ENCODE assay signal across 14 cellular contexts in genomic region chr18:34947711-34948125, GRCh38.
DNase-seq lines count a peak whose midpoint lies in the region; ATAC-seq, FAIRE-seq and TF ChIP-seq lines count a peak whose summit lies in the region.
"Had no signal": no experiment of that assay in that cellular context is flagged by ENCODE, and none has a peak within 500 bp of the region (broad histone marks: within the 10 kb centered on the region; RNA-seq: fewer than 3 reads in every experiment).

No MANE protein-coding gene starts in this region.

- H3K27me3 ChIP-seq in aorta (ENCODE audit: control insufficient read depth in 1 of 2, insufficient read depth in 2 of 2, low read length in 1 of 2), result no peaks in the 10 kb centered on the region
- H3K27me3 ChIP-seq: uterus had no signal

- no peak for TF ChIP-seq POLR2A in A549 (IDR thresholded peaks at IDR 0.05; ENCODE audit: low read length)

- no peak for TF ChIP-seq CTCF in A549 (IDR thresholded peaks at IDR 0.05)
- no peak for TF ChIP-seq CTCF in HFFc6 (IDR thresholded peaks at IDR 0.05)
- TF ChIP-seq CTCF in astrocyte of the spinal cord (IDR thresholded peaks at IDR 0.05; ENCODE audit: low read depth, low read length), result no peak

- H3K36me3 Mint-ChIP-seq in HFFc6 (ENCODE audit: low read depth), result no peaks in the 10 kb centered on the region
- H3K36me3 Mint-ChIP-seq in activated CD8-positive, alpha-beta T cell treated with anti-CD3 and anti-CD28 coated beads, Interleukin-2, amount 10 ng/mL, durations not matched to agents 7 days and 5 days (ENCODE audit: low read depth), result no peaks in the 10 kb centered on the region

- H3K27me3 Mint-ChIP-seq in HFFc6 (ENCODE audit: insufficient read depth), result peaks cover 2% of the 10 kb centered on the region; the same call in 1 of the 2 replicates
- peaks cover 11% of the 10 kb centered on the region for H3K27me3 Mint-ChIP-seq in activated CD8-positive, alpha-beta T cell treated with anti-CD3 and anti-CD28 coated beads, Interleukin-2, amount 10 ng/mL, durations not matched to agents 7 days and 5 days (ENCODE audit: low read depth)

- TF ChIP-seq RAD21 in A549 (conservative IDR thresholded peaks at IDR 0.05 in 1 of 2, IDR thresholded peaks at IDR 0.05 in 1 of 2), result no peak

- H3K4me1 ChIP-seq in A549, result peaks cover 15% of the 10 kb centered on the region
- peaks cover 0 to 2% of the 10 kb centered on the region in 2 donors for H3K4me1 ChIP-seq in aorta (ENCODE audit: control insufficient read depth in 1 of 2, insufficient read depth in 2 of 2, low read length in 2 of 2)
- H3K4me1 ChIP-seq: uterus had no signal

- H3K4me2 ChIP-seq in A549, result peak overlapping the region; percentile 69

- DNase-seq in A549 (ENCODE audit: low read depth in 1 of 2, low spot score in 1 of 2) (peak in 1 of 2 experiments; percentile 54), HFFc6 (peak; percentile 39), astrocyte of the spinal cord (ENCODE audit: low read depth, low spot score) (peak; percentile 30), left colon (no peak), aorta (no peak), Right ventricle myocardium superior (no peak)
- DNase-seq in activated CD8-positive, alpha-beta T cell treated with anti-CD3 and anti-CD28 coated beads, Interleukin-2, amount 10 ng/mL, durations not matched to agents 7 days and 5 days, result no peak
- DNase-seq: activated CD4-positive, CD25-positive, alpha-beta regulatory T cell treated with anti-CD3 and anti-CD28 coated beads, Interleukin-2, amount 50 U/mL, for 72 hours; caudate nucleus; kidney glomerular epithelial cell; NCI-H526; uterus had no signal

- no peaks in the 10 kb centered on the region for H3K9me3 ChIP-seq in A549
- H3K9me3 ChIP-seq in aorta (ENCODE audit: control insufficient read depth, low read length), result no peaks in the 10 kb centered on the region
- H3K9me3 ChIP-seq: uterus had no signal

- POLR2A ChIA-PET in A549 (lab: Yijun Ruan, JAX), result no interaction called here
- POLR2A ChIA-PET in activated CD8-positive, alpha-beta T cell treated with anti-CD3 and anti-CD28 coated beads, Interleukin-2, amount 10 ng/mL, durations not matched to agents 7 days and 5 days (lab: Charles Lee), result no interaction called here

- ATAC-seq in A549 (peak; percentile 47 to 61; a peak in 4 of 6 replicates), left colon (peak; percentile 32), aorta (ENCODE audit: low FRiP score) (no peak), GM19395 (IDR thresholded peaks at IDR 0.05; ENCODE audit: unreplicated experiment) (no peak), Right ventricle myocardium superior (ENCODE audit: poor library complexity) (no peak)
- ATAC-seq in activated CD8-positive, alpha-beta T cell treated with anti-CD3 and anti-CD28 coated beads, Interleukin-2, amount 10 ng/mL, durations not matched to agents 7 days and 5 days, result no peak

- TF ChIP-seq EP300 in A549 (IDR thresholded peaks at IDR 0.05), result no peak

- no peak overlapping the region for H3K4me3 Mint-ChIP-seq in HFFc6
- H3K4me3 Mint-ChIP-seq in activated CD8-positive, alpha-beta T cell treated with anti-CD3 and anti-CD28 coated beads, Interleukin-2, amount 10 ng/mL, durations not matched to agents 7 days and 5 days, result no peak overlapping the region

- intact Hi-C loops in left colon (cut with DNase I, micrococcal nuclease) (no loop called here), aorta (cut with DNase I) (no loop called here), Right ventricle myocardium superior (cut with DNase I) (no loop called here)

- 60% methylated on average over 2 of the region's 2 CpGs for WGBS in A549 (ENCODE audit: missing lambda C conversion rate)
- 91 to 95% methylated on average over 2 of the region's 2 CpGs for WGBS in aorta, 2 donors

- H3K27ac ChIP-seq in A549 (peak overlapping the region; percentile 60 to 70), aorta (ENCODE audit: low read depth in 1 of 2, low read length in 2 of 2) (no peak overlapping the region)
- H3K27ac ChIP-seq: uterus had no signal

- H3K4me3 ChIP-seq in A549, result no peak overlapping the region
- H3K4me3 ChIP-seq in astrocyte of the spinal cord (ENCODE audit: low read depth, low read length), result no peak overlapping the region
- no peak overlapping the region for H3K4me3 ChIP-seq in aorta (ENCODE audit: low read length in 2 of 2)
- H3K4me3 ChIP-seq: SK-N-MC, uterus had no signal

- H3K4me1 Mint-ChIP-seq in HFFc6 (ENCODE audit: low read depth), result peaks cover 10% of the 10 kb centered on the region; the same call in 1 of the 2 replicates
- no peaks in the 10 kb centered on the region for H3K4me1 Mint-ChIP-seq in activated CD8-positive, alpha-beta T cell treated with anti-CD3 and anti-CD28 coated beads, Interleukin-2, amount 10 ng/mL, durations not matched to agents 7 days and 5 days (ENCODE audit: low read depth)

- H3K36me3 ChIP-seq in aorta (ENCODE audit: control insufficient read depth in 1 of 2, insufficient read depth in 2 of 2, low read length in 1 of 2), result no peaks in the 10 kb centered on the region
- H3K36me3 ChIP-seq: uterus had no signal

- no peaks in the 10 kb centered on the region for H3K9me3 Mint-ChIP-seq in HFFc6
- no peaks in the 10 kb centered on the region for H3K9me3 Mint-ChIP-seq in activated CD8-positive, alpha-beta T cell treated with anti-CD3 and anti-CD28 coated beads, Interleukin-2, amount 10 ng/mL, durations not matched to agents 7 days and 5 days (ENCODE audit: insufficient read depth)

- no peak overlapping the region for H3K27ac Mint-ChIP-seq in HFFc6
- H3K27ac Mint-ChIP-seq in activated CD8-positive, alpha-beta T cell treated with anti-CD3 and anti-CD28 coated beads, Interleukin-2, amount 10 ng/mL, durations not matched to agents 7 days and 5 days, result no peak overlapping the region

- no peak for FAIRE-seq in A549 (lab: Jason Lieb, UNC)

- in situ Hi-C loops in astrocyte of the spinal cord (cut with HindIII; ENCODE audit: low sequenced_read_pairs), result no loop called here

- CTCF ChIA-PET in A549 (lab: Yijun Ruan, JAX), result no interaction called here
- CTCF ChIA-PET in activated CD8-positive, alpha-beta T cell treated with anti-CD3 and anti-CD28 coated beads, Interleukin-2, amount 10 ng/mL, durations not matched to agents 7 days and 5 days (lab: Charles Lee), result no interaction called here

TF ChIP-seq in A549, 52 proteins besides CTCF, POLR2A, EP300 and RAD21:
- TF ChIP-seq EHMT2 (IDR thresholded peaks at IDR 0.05; ENCODE audit: low read depth) (no peak), KDM1A (IDR thresholded peaks at IDR 0.05; ENCODE audit: low read depth) (no peak), CEBPB (IDR thresholded peaks at IDR 0.05) (0 out of 4 replicates have a peak, but pooled peaks of 1 of the 2 experiments have one; percentile 40), MAFK (IDR thresholded peaks at IDR 0.05; ENCODE audit: partially characterized antibody) (peak; percentile 99), FOSL2 (IDR thresholded peaks at IDR 0.05) (no peak), FOSL2 (CRISPR knock-in tag; IDR thresholded peaks at IDR 0.05) (peak; percentile 60), NFE2L2 (conservative IDR thresholded peaks at IDR 0.05; ENCODE audit: low read length) (peak; percentile 90)

Comparison
In these comparisons a context has a peak if more than half of its experiments do, and no peak if none do; other contexts are left out.
1. ATAC-seq: peak in A549 (2 of 2) and left colon (single experiment); none in activated CD8-positive, alpha-beta T cell treated with anti-CD3 and anti-CD28 coated beads, Interleukin-2, amount 10 ng/mL, durations not matched to agents 7 days and 5 days (single experiment), aorta (single experiment), GM19395 (single experiment) and Right ventricle myocardium superior (single experiment).
2. DNase-seq: peak in HFFc6 (single experiment) and astrocyte of the spinal cord (single experiment); none in left colon (0 of 2), activated CD8-positive, alpha-beta T cell treated with anti-CD3 and anti-CD28 coated beads, Interleukin-2, amount 10 ng/mL, durations not matched to agents 7 days and 5 days (single experiment), aorta (0 of 2) and Right ventricle myocardium superior (single experiment).
3. H3K27ac ChIP-seq: peak in A549 (2 of 2); none in aorta (0 of 2).